29 cellular contexts compared by ENCODE assay signal in genomic region chr15:36682091-36682490, GRCh38.
DNase-seq lines count a peak whose midpoint lies in the region; ATAC-seq and TF ChIP-seq lines count a peak whose summit lies in the region.
"Had no signal": no experiment of that assay in that cellular context is flagged by ENCODE, and none has a peak within 500 bp of the region (broad histone marks: within the 10 kb centered on the region; RNA-seq: fewer than 3 reads in every experiment).

No MANE protein-coding gene starts in this region.

- H3K4me2 ChIP-seq in mesendoderm (ENCODE audit: low read length): no peak overlapping the region

- H3K27ac ChIP-seq in mesendoderm (ENCODE audit: low read depth, low read length): no peak overlapping the region
- H3K27ac ChIP-seq: 22Rv1, cardiac muscle cell, RWPE1, SK-N-MC, skin epidermis, thoracic aorta, WERI-Rb-1 had no signal

- peaks cover 2% of the 10 kb centered on the region for H3K36me3 Mint-ChIP-seq in activated CD4-positive, alpha-beta T cell treated with anti-CD3 and anti-CD28 coated beads, Interleukin-2, amount 10 ng/mL, durations not matched to agents 7 days and 5 days (ENCODE audit: low read depth)

- H3K4me3 ChIP-seq in astrocyte of the spinal cord (ENCODE audit: low read depth, low read length): no peak overlapping the region
- H3K4me3 ChIP-seq in fibroblast of villous mesenchyme (ENCODE audit: low read depth, low read length): no peak overlapping the region
- H3K4me3 ChIP-seq in mesendoderm (ENCODE audit: low read length): no peak overlapping the region
- H3K4me3 ChIP-seq: cardiac muscle cell, lung, SK-N-MC, skin epidermis, thoracic aorta had no signal

- no peak overlapping the region for H4K5ac ChIP-seq in mesendoderm (ENCODE audit: low read length)

- no peak overlapping the region for H2AK5ac ChIP-seq in mesendoderm (ENCODE audit: low read length)

- no peaks in the 10 kb centered on the region for H3K79me2 ChIP-seq in mesendoderm (ENCODE audit: control insufficient read depth, insufficient read depth, low read length)

- no peak overlapping the region for H3K23ac ChIP-seq in mesendoderm (ENCODE audit: low read length)

- no peak for DNase-seq in activated CD4-positive, alpha-beta T cell treated with anti-CD3 and anti-CD28 coated beads, Interleukin-2, amount 10 ng/mL, durations not matched to agents 7 days and 5 days
- no peak for DNase-seq in activated CD4-positive, alpha-beta T cell treated with anti-CD3 and anti-CD28 coated beads, Interleukin-2, amount 50 U/mL, for 1 hour
- DNase-seq in astrocyte of the spinal cord (ENCODE audit: low read depth, low spot score) (peak; percentile 18), fibroblast of villous mesenchyme (ENCODE audit: low read depth) (peak; percentile 12), mesendoderm (no peak)
- DNase-seq in activated naive CD4-positive, alpha-beta T cell treated with Interleukin-2 at 50 U/mL for 16 hours: no peak
- DNase-seq: activated CD4-positive, alpha-beta T cell treated with anti-CD3 and anti-CD28 coated beads, Interleukin-2, amount 50 U/mL, for 4 hours; activated CD8-positive, alpha-beta memory T cell treated with anti-CD3 and anti-CD28 coated beads, Interleukin-2, amount 50 U/mL, for 4 hours; activated gamma-delta T cell; AML-193; DMS79 treated with DMSO at 0.1 percent for 48 hours; hypothalamus; islet precursor cell; NCI-H146; nucleus accumbens; stimulated activated CD4-positive, alpha-beta T cell treated with anti-CD3 and anti-CD28 coated beads, Interleukin-2, amount 100 ng/mL, for 24 hours; stimulated activated naive B cell treated with anti-CD40 and anti-IgM and Interleukin-4, amounts not matched to agents 10 μg/mL and 1 μg/mL and 100 μg/mL, for 72 hours; T-helper 17 cell; WERI-Rb-1 had no signal

- ATAC-seq in GM21390 (IDR thresholded peaks at IDR 0.05; ENCODE audit: unreplicated experiment): no peak
- ATAC-seq in GM19035 (IDR thresholded peaks at IDR 0.05; ENCODE audit: unreplicated experiment): no peak
- ATAC-seq: stimulated activated naive B cell treated with anti-CD40 and anti-IgM and Interleukin-4, amounts not matched to agents 10 μg/mL and 1 μg/mL and 100 μg/mL, for 72 hours; T-helper 17 cell had no signal

- H3K4me3 Mint-ChIP-seq in activated CD4-positive, alpha-beta T cell treated with anti-CD3 and anti-CD28 coated beads, Interleukin-2, amount 10 ng/mL, durations not matched to agents 7 days and 5 days: no peak overlapping the region
- H3K4me3 Mint-ChIP-seq: dendritic cell treated with granulocyte-macrophage colony-stimulating factor and Interleukin-4, amounts not matched to agents 40 ng/mL and 50 ng/mL, for 4 days; stimulated activated naive B cell treated with anti-CD40 and anti-IgM and Interleukin-4, amounts not matched to agents 10 μg/mL and 1 μg/mL and 100 μg/mL, for 72 hours; T-helper 17 cell had no signal

- no peak overlapping the region for H2BK5ac ChIP-seq in mesendoderm (ENCODE audit: low read length)

- peaks cover 2% of the 10 kb centered on the region for H3K9me3 Mint-ChIP-seq in activated CD4-positive, alpha-beta T cell treated with anti-CD3 and anti-CD28 coated beads, Interleukin-2, amount 10 ng/mL, durations not matched to agents 7 days and 5 days

- H3K56ac ChIP-seq in mesendoderm (ENCODE audit: low read length): no peak overlapping the region

- H3K27me3 Mint-ChIP-seq in activated CD4-positive, alpha-beta T cell treated with anti-CD3 and anti-CD28 coated beads, Interleukin-2, amount 10 ng/mL, durations not matched to agents 7 days and 5 days: no peaks in the 10 kb centered on the region
- H3K27me3 Mint-ChIP-seq: dendritic cell treated with granulocyte-macrophage colony-stimulating factor and Interleukin-4, amounts not matched to agents 40 ng/mL and 50 ng/mL, for 4 days; stimulated activated naive B cell treated with anti-CD40 and anti-IgM and Interleukin-4, amounts not matched to agents 10 μg/mL and 1 μg/mL and 100 μg/mL, for 72 hours; T-helper 17 cell had no signal

- H3K27me3 ChIP-seq in mesendoderm (ENCODE audit: insufficient read depth, low read length, poor library complexity): no peaks in the 10 kb centered on the region
- H3K27me3 ChIP-seq: cardiac muscle cell had no signal

- H3K36me3 ChIP-seq in mesendoderm (ENCODE audit: control insufficient read depth, insufficient read depth, low read length): no peaks in the 10 kb centered on the region
- H3K36me3 ChIP-seq: cardiac muscle cell, thoracic aorta, WERI-Rb-1 had no signal

- whole genome bisulfite sequencing in mesendoderm (ENCODE audit: extremely low coverage, insufficient coverage, low lambda C conversion rate): no CpG with 5 or more reads among the region's 3 CpGs

- H3K4me1 ChIP-seq in mesendoderm (ENCODE audit: control insufficient read depth, low read depth, low read length): peaks cover under 1% of the 10 kb centered on the region

- H3K79me1 ChIP-seq in mesendoderm (ENCODE audit: low read length): no peaks in the 10 kb centered on the region

- no peak overlapping the region for H2BK15ac ChIP-seq in mesendoderm (replicated peaks; ENCODE audit: low read depth)

- no peak overlapping the region for H4K8ac ChIP-seq in mesendoderm (ENCODE audit: low read depth, low read length)

- no peak overlapping the region for H3K4ac ChIP-seq in mesendoderm (ENCODE audit: low read depth, low read length)

- in situ Hi-C loops in astrocyte of the spinal cord (cut with HindIII; ENCODE audit: low sequenced_read_pairs): no loop called here

- CTCF ChIA-PET in activated CD4-positive, alpha-beta T cell treated with anti-CD3 and anti-CD28 coated beads, Interleukin-2, amount 10 ng/mL, durations not matched to agents 7 days and 5 days (lab: Charles Lee): no interaction called here

- POLR2A ChIA-PET in activated CD4-positive, alpha-beta T cell treated with anti-CD3 and anti-CD28 coated beads, Interleukin-2, amount 10 ng/mL, durations not matched to agents 7 days and 5 days (lab: Charles Lee): no interaction called here

- H3K27ac Mint-ChIP-seq in activated CD4-positive, alpha-beta T cell treated with anti-CD3 and anti-CD28 coated beads, Interleukin-2, amount 10 ng/mL, durations not matched to agents 7 days and 5 days: peak overlapping the region; percentile 34
- H3K27ac Mint-ChIP-seq: dendritic cell treated with granulocyte-macrophage colony-stimulating factor and Interleukin-4, amounts not matched to agents 40 ng/mL and 50 ng/mL, for 4 days; stimulated activated naive B cell treated with anti-CD40 and anti-IgM and Interleukin-4, amounts not matched to agents 10 μg/mL and 1 μg/mL and 100 μg/mL, for 72 hours; T-helper 17 cell had no signal

- no peak overlapping the region for H3K9ac ChIP-seq in mesendoderm (ENCODE audit: low read length)

- no peaks in the 10 kb centered on the region for H3K4me1 Mint-ChIP-seq in activated CD4-positive, alpha-beta T cell treated with anti-CD3 and anti-CD28 coated beads, Interleukin-2, amount 10 ng/mL, durations not matched to agents 7 days and 5 days
- H3K4me1 Mint-ChIP-seq: stimulated activated naive B cell treated with anti-CD40 and anti-IgM and Interleukin-4, amounts not matched to agents 10 μg/mL and 1 μg/mL and 100 μg/mL, for 72 hours; T-helper 17 cell had no signal

- H2BK120ac ChIP-seq in mesendoderm (ENCODE audit: low read depth, low read length): no peak overlapping the region

- TF ChIP-seq CTCF in astrocyte of the spinal cord (IDR thresholded peaks at IDR 0.05; ENCODE audit: low read depth, low read length) (no peak), fibroblast of villous mesenchyme (IDR thresholded peaks at IDR 0.05; ENCODE audit: insufficient read depth, low read depth, low read length) (no peak)

- no peak overlapping the region for H3K18ac ChIP-seq in mesendoderm (ENCODE audit: low read length)

Comparison
In these comparisons a context has a peak if more than half of its experiments do, and no peak if none do; other contexts are left out.
1. DNase-seq: peak in astrocyte of the spinal cord (single experiment) and fibroblast of villous mesenchyme (single experiment); none in activated CD4-positive, alpha-beta T cell treated with anti-CD3 and anti-CD28 coated beads, Interleukin-2, amount 10 ng/mL, durations not matched to agents 7 days and 5 days (single experiment), activated CD4-positive, alpha-beta T cell treated with anti-CD3 and anti-CD28 coated beads, Interleukin-2, amount 50 U/mL, for 1 hour (single experiment), mesendoderm (single experiment) and activated naive CD4-positive, alpha-beta T cell treated with Interleukin-2 at 50 U/mL for 16 hours (single experiment).